In the genomic region with DNA sequence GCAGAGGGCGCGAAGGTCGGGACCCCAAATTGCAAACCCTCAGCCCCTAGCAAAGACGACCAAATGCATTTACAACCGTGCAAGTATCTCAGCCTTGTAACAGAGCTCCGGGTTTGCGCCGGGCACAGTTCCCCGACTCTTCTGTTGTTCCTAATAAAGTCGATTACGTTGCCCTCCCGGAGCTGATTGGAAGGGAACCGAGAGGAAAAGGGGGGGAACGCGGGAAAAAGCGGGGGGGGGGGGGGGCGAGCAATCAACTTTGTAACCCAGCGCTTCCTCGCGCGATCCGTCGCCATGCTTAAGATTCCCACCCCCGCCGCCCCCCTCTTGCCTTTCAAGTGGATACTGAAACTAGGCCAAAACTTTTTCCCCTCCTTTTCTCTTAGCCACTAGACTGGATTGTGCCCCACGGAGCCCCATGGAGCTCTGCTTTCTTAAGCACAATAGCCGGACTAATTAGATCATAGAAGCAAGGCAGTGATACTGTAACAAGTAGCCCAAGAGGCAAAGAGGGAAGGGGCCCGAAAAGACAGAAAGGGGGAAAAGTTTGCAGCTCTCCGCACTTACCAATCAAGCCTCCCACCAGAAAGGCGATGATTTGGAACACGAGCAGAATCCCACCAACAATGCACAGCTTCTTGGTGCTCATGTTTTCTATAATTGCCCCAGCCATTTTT, we compare ENCODE assay signal across 1 cellular context.
A peak's percentile ranks its signal among the peaks of the same experiment; 100 is the strongest.
TF ChIP-seq lines count a peak whose summit lies in the region.

No MANE protein-coding gene starts in this region.

TF ChIP-seq in HEK293, 187 proteins besides CTCF, POLR2A, EP300 and RAD21 (continued from another document and continues in another):
- TF ChIP-seq, protein P1, sequence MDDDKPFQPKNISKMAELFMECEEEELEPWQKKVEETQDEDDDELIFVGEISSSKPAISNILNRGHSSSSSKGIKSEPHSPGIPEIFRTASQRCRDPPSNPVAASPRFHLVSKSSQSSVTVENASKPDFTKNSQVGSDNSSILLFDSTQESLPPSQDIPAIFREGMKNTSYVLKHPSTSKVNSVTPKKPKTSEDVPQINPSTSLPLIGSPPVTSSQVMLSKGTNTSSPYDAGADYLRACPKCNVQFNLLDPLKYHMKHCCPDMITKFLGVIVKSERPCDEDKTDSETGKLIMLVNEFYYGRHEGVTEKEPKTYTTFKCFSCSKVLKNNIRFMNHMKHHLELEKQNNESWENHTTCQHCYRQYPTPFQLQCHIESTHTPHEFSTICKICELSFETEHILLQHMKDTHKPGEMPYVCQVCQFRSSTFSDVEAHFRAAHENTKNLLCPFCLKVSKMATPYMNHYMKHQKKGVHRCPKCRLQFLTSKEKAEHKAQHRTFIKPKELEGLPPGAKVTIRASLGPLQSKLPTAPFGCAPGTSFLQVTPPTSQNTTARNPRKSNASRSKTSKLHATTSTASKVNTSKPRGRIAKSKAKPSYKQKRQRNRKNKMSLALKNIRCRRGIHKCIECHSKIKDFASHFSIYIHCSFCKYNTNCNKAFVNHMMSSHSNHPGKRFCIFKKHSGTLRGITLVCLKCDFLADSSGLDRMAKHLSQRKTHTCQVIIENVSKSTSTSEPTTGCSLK (tag by site-specific recombination; IDR thresholded peaks at IDR 0.05), result no peak
- TF ChIP-seq ZNF596 (tag by site-specific recombination; IDR thresholded peaks at IDR 0.05) (no peak), ZXDB (tag by site-specific recombination; IDR thresholded peaks at IDR 0.05) (peak; percentile 34; the same call in 1 of the 2 replicates), ZNF366 (tag by site-specific recombination; conservative IDR thresholded peaks at IDR 0.05) (peak; percentile 8; the same call in 1 of the 2 replicates), GLIS2 (tag by site-specific recombination; IDR thresholded peaks at IDR 0.05) (no peak), ZNF24 (tag by site-specific recombination; IDR thresholded peaks at IDR 0.05) (no peak), ZNF629 (tag by site-specific recombination; IDR thresholded peaks at IDR 0.05) (0 out of 2 replicates have a peak, but pooled peaks have one; percentile 55), ZBTB17 (tag by site-specific recombination; IDR thresholded peaks at IDR 0.05) (peak; percentile 19; the same call in 1 of the 2 replicates), SCRT2 (tag by site-specific recombination; IDR thresholded peaks at IDR 0.05) (peak; percentile 30; the same call in 1 of the 2 replicates), ZNF529 (tag by site-specific recombination; IDR thresholded peaks at IDR 0.05; ENCODE audit: insufficient replicate concordance) (no peak), ZNF16 (tag by site-specific recombination; IDR thresholded peaks at IDR 0.05; ENCODE audit: low read depth) (no peak), ZFP37 (tag by site-specific recombination; IDR thresholded peaks at IDR 0.05) (no peak), PRDM1 (tag by site-specific recombination; IDR thresholded peaks at IDR 0.05) (peak; percentile 49), ZNF19 (tag by site-specific recombination; IDR thresholded peaks at IDR 0.05; ENCODE audit: low read depth) (no peak), ZNF211 (tag by site-specific recombination; IDR thresholded peaks at IDR 0.05; ENCODE audit: low read depth) (no peak), ZNF843 (tag by site-specific recombination; IDR thresholded peaks at IDR 0.05) (0 out of 2 replicates have a peak, but pooled peaks have one; percentile 12), GLIS1 (tag by site-specific recombination; IDR thresholded peaks at IDR 0.05) (peak; percentile 29), REPIN1 (tag by site-specific recombination; IDR thresholded peaks at IDR 0.05; ENCODE audit: low read depth) (no peak), ZNF510 (tag by site-specific recombination; IDR thresholded peaks at IDR 0.05; ENCODE audit: insufficient replicate concordance) (no peak), EGR2 (tag by site-specific recombination; IDR thresholded peaks at IDR 0.05; ENCODE audit: low read depth) (peak; percentile 56), ZNF341 (tag by site-specific recombination; IDR thresholded peaks at IDR 0.05; ENCODE audit: low read depth) (peak; percentile 69), ZNF184 (tag by site-specific recombination; IDR thresholded peaks at IDR 0.05) (no peak), ZNF585B (tag by site-specific recombination; IDR thresholded peaks at IDR 0.05) (no peak), OSR2 (tag by site-specific recombination; IDR thresholded peaks at IDR 0.05) (peak; percentile 32; the same call in 1 of the 2 replicates), ZNF560 (tag by site-specific recombination; IDR thresholded peaks at IDR 0.05; ENCODE audit: borderline replicate concordance) (no peak), ZFHX2 (tag by site-specific recombination; conservative IDR thresholded peaks at IDR 0.05) (peak; percentile 60), WT1 (tag by site-specific recombination; IDR thresholded peaks at IDR 0.05) (no peak), ZBTB7A (tag by site-specific recombination; IDR thresholded peaks at IDR 0.05; ENCODE audit: low read depth) (no peak)
- TF ChIP-seq, protein P2, sequence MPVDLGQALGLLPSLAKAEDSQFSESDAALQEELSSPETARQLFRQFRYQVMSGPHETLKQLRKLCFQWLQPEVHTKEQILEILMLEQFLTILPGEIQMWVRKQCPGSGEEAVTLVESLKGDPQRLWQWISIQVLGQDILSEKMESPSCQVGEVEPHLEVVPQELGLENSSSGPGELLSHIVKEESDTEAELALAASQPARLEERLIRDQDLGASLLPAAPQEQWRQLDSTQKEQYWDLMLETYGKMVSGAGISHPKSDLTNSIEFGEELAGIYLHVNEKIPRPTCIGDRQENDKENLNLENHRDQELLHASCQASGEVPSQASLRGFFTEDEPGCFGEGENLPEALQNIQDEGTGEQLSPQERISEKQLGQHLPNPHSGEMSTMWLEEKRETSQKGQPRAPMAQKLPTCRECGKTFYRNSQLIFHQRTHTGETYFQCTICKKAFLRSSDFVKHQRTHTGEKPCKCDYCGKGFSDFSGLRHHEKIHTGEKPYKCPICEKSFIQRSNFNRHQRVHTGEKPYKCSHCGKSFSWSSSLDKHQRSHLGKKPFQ (tag by site-specific recombination; IDR thresholded peaks at IDR 0.05), result peak; percentile 43; the same call in 1 of the 2 replicates
- TF ChIP-seq, protein P3, sequence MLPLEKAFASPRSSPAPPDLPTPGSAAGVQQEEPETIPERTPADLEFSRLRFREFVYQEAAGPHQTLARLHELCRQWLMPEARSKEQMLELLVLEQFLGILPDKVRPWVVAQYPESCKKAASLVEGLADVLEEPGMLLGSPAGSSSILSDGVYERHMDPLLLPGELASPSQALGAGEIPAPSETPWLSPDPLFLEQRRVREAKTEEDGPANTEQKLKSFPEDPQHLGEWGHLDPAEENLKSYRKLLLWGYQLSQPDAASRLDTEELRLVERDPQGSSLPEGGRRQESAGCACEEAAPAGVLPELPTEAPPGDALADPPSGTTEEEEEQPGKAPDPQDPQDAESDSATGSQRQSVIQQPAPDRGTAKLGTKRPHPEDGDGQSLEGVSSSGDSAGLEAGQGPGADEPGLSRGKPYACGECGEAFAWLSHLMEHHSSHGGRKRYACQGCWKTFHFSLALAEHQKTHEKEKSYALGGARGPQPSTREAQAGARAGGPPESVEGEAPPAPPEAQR (tag by site-specific recombination; IDR thresholded peaks at IDR 0.05), result no peak
- TF ChIP-seq, protein P4, sequence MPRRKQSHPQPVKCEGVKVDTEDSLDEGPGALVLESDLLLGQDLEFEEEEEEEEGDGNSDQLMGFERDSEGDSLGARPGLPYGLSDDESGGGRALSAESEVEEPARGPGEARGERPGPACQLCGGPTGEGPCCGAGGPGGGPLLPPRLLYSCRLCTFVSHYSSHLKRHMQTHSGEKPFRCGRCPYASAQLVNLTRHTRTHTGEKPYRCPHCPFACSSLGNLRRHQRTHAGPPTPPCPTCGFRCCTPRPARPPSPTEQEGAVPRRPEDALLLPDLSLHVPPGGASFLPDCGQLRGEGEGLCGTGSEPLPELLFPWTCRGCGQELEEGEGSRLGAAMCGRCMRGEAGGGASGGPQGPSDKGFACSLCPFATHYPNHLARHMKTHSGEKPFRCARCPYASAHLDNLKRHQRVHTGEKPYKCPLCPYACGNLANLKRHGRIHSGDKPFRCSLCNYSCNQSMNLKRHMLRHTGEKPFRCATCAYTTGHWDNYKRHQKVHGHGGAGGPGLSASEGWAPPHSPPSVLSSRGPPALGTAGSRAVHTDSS (tag by site-specific recombination; IDR thresholded peaks at IDR 0.05), result no peak
- TF ChIP-seq, protein P5, sequence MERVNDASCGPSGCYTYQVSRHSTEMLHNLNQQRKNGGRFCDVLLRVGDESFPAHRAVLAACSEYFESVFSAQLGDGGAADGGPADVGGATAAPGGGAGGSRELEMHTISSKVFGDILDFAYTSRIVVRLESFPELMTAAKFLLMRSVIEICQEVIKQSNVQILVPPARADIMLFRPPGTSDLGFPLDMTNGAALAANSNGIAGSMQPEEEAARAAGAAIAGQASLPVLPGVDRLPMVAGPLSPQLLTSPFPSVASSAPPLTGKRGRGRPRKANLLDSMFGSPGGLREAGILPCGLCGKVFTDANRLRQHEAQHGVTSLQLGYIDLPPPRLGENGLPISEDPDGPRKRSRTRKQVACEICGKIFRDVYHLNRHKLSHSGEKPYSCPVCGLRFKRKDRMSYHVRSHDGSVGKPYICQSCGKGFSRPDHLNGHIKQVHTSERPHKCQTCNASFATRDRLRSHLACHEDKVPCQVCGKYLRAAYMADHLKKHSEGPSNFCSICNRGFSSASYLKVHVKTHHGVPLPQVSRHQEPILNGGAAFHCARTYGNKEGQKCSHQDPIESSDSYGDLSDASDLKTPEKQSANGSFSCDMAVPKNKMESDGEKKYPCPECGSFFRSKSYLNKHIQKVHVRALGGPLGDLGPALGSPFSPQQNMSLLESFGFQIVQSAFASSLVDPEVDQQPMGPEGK (tag by site-specific recombination; IDR thresholded peaks at IDR 0.05), result peak; percentile 73
- TF ChIP-seq, protein P6, sequence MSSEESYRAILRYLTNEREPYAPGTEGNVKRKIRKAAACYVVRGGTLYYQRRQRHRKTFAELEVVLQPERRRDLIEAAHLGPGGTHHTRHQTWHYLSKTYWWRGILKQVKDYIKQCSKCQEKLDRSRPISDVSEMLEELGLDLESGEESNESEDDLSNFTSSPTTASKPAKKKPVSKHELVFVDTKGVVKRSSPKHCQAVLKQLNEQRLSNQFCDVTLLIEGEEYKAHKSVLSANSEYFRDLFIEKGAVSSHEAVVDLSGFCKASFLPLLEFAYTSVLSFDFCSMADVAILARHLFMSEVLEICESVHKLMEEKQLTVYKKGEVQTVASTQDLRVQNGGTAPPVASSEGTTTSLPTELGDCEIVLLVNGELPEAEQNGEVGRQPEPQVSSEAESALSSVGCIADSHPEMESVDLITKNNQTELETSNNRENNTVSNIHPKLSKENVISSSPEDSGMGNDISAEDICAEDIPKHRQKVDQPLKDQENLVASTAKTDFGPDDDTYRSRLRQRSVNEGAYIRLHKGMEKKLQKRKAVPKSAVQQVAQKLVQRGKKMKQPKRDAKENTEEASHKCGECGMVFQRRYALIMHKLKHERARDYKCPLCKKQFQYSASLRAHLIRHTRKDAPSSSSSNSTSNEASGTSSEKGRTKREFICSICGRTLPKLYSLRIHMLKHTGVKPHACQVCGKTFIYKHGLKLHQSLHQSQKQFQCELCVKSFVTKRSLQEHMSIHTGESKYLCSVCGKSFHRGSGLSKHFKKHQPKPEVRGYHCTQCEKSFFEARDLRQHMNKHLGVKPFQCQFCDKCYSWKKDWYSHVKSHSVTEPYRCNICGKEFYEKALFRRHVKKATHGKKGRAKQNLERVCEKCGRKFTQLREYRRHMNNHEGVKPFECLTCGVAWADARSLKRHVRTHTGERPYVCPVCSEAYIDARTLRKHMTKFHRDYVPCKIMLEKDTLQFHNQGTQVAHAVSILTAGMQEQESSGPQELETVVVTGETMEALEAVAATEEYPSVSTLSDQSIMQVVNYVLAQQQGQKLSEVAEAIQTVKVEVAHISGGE (tag by site-specific recombination; conservative IDR thresholded peaks at IDR 0.05; ENCODE audit: low read depth), result peak; percentile 84
- TF ChIP-seq, protein P7, sequence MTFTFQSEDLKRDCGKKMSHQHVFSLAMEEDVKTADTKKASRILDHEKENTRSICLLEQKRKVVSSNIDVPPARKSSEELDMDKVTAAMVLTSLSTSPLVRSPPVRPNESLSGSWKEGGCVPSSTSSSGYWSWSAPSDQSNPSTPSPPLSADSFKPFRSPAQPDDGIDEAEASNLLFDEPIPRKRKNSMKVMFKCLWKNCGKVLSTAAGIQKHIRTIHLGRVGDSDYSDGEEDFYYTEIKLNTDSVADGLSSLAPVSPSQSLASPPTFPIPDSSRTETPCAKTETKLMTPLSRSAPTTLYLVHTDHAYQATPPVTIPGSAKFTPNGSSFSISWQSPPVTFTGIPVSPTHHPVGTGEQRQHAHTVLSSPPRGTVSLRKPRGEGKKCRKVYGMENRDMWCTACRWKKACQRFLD (tag by site-specific recombination; IDR thresholded peaks at IDR 0.05), result no peak
- TF ChIP-seq, protein P8, sequence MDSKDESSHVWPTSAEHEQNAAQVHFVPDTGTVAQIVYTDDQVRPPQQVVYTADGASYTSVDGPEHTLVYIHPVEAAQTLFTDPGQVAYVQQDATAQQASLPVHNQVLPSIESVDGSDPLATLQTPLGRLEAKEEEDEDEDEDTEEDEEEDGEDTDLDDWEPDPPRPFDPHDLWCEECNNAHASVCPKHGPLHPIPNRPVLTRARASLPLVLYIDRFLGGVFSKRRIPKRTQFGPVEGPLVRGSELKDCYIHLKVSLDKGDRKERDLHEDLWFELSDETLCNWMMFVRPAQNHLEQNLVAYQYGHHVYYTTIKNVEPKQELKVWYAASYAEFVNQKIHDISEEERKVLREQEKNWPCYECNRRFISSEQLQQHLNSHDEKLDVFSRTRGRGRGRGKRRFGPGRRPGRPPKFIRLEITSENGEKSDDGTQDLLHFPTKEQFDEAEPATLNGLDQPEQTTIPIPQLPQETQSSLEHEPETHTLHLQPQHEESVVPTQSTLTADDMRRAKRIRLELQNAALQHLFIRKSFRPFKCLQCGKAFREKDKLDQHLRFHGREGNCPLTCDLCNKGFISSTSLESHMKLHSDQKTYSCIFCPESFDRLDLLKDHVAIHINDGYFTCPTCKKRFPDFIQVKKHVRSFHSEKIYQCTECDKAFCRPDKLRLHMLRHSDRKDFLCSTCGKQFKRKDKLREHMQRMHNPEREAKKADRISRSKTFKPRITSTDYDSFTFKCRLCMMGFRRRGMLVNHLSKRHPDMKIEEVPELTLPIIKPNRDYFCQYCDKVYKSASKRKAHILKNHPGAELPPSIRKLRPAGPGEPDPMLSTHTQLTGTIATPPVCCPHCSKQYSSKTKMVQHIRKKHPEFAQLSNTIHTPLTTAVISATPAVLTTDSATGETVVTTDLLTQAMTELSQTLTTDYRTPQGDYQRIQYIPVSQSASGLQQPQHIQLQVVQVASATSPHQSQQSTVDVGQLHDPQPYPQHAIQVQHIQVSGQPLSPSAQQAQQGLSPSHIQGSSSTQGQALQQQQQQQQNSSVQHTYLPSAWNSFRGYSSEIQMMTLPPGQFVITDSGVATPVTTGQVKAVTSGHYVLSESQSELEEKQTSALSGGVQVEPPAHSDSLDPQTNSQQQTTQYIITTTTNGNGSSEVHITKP (tag by site-specific recombination; IDR thresholded peaks at IDR 0.05), result peak; percentile 76
